8 cellular contexts compared by ENCODE assay signal in genomic region chr1:24018611-24019580, GRCh38. TPM values are rescaled to one million over a fixed set of nuclear protein-coding genes. Genes with fewer than 3 reads are reported as not detected.
DNase-seq lines count a peak whose midpoint lies in the region; ATAC-seq and TF ChIP-seq lines count a peak whose summit lies in the region.

No MANE protein-coding gene starts in this region.

- TF ChIP-seq POLR2A in GM18505 (IDR thresholded peaks at IDR 0.05; ENCODE audit: borderline replicate concordance, extremely low read depth, insufficient read depth, insufficient read length), result no peak

- DNase-seq in AG09309 (ENCODE audit: low read depth) (peak; percentile 98), NCI-H1105 (lab: John Stamatoyannopoulos, UW) (peak; percentile 4), choroid plexus epithelial cell (ENCODE audit: low read depth) (peak; percentile 100), left colon (peak; percentile 95 to 97), stromal cell of bone marrow (ENCODE audit: low read depth) (peak; percentile 99), NOMO-1 treated with dmso at 0.1 percent for 144 hours (lab: John Stamatoyannopoulos, UW; ENCODE audit: unreplicated experiment) (no peak)
- no peak for DNase-seq in activated CD8-positive, alpha-beta memory T cell treated with anti-CD3 and anti-CD28 coated beads for 24 hours

- intact Hi-C loops in left colon (cut with DNase I, micrococcal nuclease), result no loop called here

- ATAC-seq in left colon (peak; percentile 74), GM18505 (IDR thresholded peaks at IDR 0.05; ENCODE audit: unreplicated experiment) (no peak)

- TF ChIP-seq CTCF in AG09309 (IDR thresholded peaks at IDR 0.05; ENCODE audit: control insufficient read depth, insufficient read depth, low read depth, low read length, missing control alignments) (no peak), choroid plexus epithelial cell (conservative IDR thresholded peaks at IDR 0.05; ENCODE audit: low read depth, low read length) (peak; percentile 19)

- H3K4me3 ChIP-seq in AG09309 (ENCODE audit: control insufficient read depth, low read depth, low read length) (no peak overlapping the region), choroid plexus epithelial cell (ENCODE audit: low read depth, low read length) (peak overlapping the region; percentile 4)

RNA-seq across cellular contexts. Expression of gene SRSF10, which starts 38.8 kb away (rescaled TPM):
- total RNA-seq in left colon, result 10 to 100 TPM; 66.5 to 84.0 TPM

RNA-seq across cellular contexts. Expression of gene PNRC2, which starts 59.3 kb away (rescaled TPM):
- 100 to 1,000 TPM; 111 to 156 TPM for total RNA-seq in left colon

Comparison
In these comparisons a context has a peak if more than half of its experiments do, and no peak if none do; other contexts are left out.
1. DNase-seq: peak in AG09309 (single experiment), NCI-H1105 (single experiment), choroid plexus epithelial cell (single experiment), left colon (2 of 2) and stromal cell of bone marrow (single experiment); none in activated CD8-positive, alpha-beta memory T cell treated with anti-CD3 and anti-CD28 coated beads for 24 hours (single experiment) and NOMO-1 treated with dmso at 0.1 percent for 144 hours (single experiment).